ENCODE assay signal across 8 cellular contexts in the genomic region with DNA sequence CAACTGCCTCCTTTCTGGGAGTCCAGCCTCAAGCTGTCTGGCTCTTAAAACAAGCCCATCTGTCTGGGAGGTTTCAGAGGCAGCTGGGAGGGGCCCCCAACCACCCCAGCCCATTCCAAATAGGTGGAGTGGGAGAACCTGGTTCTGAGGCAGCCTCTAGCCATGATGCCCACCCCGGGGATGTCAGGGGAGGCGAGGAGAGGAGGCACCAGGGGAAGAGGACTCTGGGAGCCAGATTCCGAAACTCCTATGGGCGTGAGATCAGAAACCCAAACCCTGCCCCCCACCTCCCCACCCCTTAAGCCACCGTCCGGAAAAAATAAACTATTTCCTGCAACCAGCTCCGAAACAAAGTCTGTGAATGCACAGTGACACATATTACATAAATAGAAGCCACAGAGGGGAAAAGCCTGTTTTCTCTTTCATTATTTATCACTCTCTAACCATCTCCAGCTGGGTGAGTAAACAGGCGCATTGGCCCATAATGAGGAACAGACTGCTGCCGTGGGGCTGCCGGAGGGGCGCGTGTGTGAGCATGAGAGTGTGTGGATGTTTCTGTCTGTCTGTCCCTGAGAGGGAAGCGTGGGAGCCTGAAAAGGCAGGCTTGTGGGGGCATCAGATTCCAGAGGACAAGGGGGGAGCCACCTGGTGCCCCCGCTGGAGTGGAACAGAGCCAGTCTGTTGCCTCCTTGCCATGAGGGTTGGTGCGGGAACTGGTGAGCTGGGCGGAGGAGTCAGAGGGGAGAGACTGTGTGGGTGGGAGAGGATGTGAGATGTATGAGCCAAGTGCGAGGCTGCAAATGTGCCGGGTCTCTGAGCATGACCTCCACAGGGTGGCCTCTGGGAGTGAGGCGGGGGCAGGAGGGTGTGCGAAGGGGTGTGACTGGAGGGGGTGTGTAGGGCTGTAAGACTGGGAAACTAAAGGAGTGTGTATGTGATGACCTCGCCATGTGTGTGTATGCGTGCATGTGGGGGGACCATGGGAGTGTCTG. TPM values are rescaled to one million over a fixed set of nuclear protein-coding genes. Genes with fewer than 3 reads are reported as not detected.
DNase-seq lines count a peak whose midpoint lies in the region; ATAC-seq, FAIRE-seq and TF ChIP-seq lines count a peak whose summit lies in the region.

No MANE protein-coding gene starts in this region.

- peaks cover 65% of the 10 kb centered on the region for H3K27me3 Mint-ChIP-seq in activated CD4-positive, alpha-beta T cell treated with anti-CD3 and anti-CD28 coated beads, Interleukin-2, amount 10 ng/mL, durations not matched to agents 24 days and 14 days

- no peak overlapping the region for H3K4me3 ChIP-seq in endothelial cell of umbilical vein (replicated peaks in 1 of 3; ENCODE audit: insufficient read depth in 1 of 3, low read depth in 1 of 3, low read length in 3 of 3)

- TF ChIP-seq CTCF in GM10266 (IDR thresholded peaks at IDR 0.05; ENCODE audit: control insufficient read depth, insufficient read depth, low read depth, missing control alignments) = no peak
- no peak for TF ChIP-seq CTCF in endothelial cell of umbilical vein (IDR thresholded peaks at IDR 0.05; ENCODE audit: extremely low read depth in 1 of 2, insufficient read depth in 1 of 2, low read depth in 1 of 2, low read length in 2 of 2)

- DNase-seq in GM10266 (ENCODE audit: extremely low spot score) (peak; percentile 87), KBM-7 (peak; percentile 27), endothelial cell of umbilical vein (ENCODE audit: low read depth, low spot score) (peak; percentile 50), occipital lobe (lab: John Stamatoyannopoulos, UW) (no peak), NCI-H187 treated with DMSO at 0.1 percent for 48 hours (lab: John Stamatoyannopoulos, UW) (no peak)
- peak; percentile 87 for DNase-seq in activated CD4-positive, alpha-beta T cell treated with anti-CD3 and anti-CD28 coated beads, Interleukin-2, amount 10 ng/mL, durations not matched to agents 24 days and 14 days
- peak; percentile 50 to 58 for DNase-seq in stimulated activated CD4-positive, alpha-beta T cell treated with anti-CD3 and anti-CD28 coated beads, Interleukin-2, amount 100 ng/mL, for 48 hours

- peak; percentile 72 for FAIRE-seq in endothelial cell of umbilical vein (lab: Jason Lieb, UNC)

- no peaks in the 10 kb centered on the region for H3K79me2 ChIP-seq in endothelial cell of umbilical vein (ENCODE audit: control insufficient read depth, insufficient read depth, low read length)

- in situ Hi-C loops in KBM-7 (cut with MboI; ENCODE audit: low pct_unique_long_range_greater_than_20kb, low sequenced_read_pairs) = no loop called here

- peak overlapping the region; percentile 96 for H3K27ac Mint-ChIP-seq in activated CD4-positive, alpha-beta T cell treated with anti-CD3 and anti-CD28 coated beads, Interleukin-2, amount 10 ng/mL, durations not matched to agents 24 days and 14 days

- H3K36me3 ChIP-seq in endothelial cell of umbilical vein (ENCODE audit: control insufficient read depth in 2 of 2, extremely low read depth in 1 of 2, insufficient read depth in 2 of 2, low read length in 2 of 2) = no peaks in the 10 kb centered on the region

- H4K20me1 ChIP-seq in endothelial cell of umbilical vein (replicated peaks; ENCODE audit: control insufficient read depth, extremely low read depth, insufficient read depth, low read length) = no peaks in the 10 kb centered on the region

- ATAC-seq in GM21528 (IDR thresholded peaks at IDR 0.05; ENCODE audit: low FRiP score, unreplicated experiment) = peak; percentile 84

- peaks cover 23% of the 10 kb centered on the region for H3K4me1 Mint-ChIP-seq in activated CD4-positive, alpha-beta T cell treated with anti-CD3 and anti-CD28 coated beads, Interleukin-2, amount 10 ng/mL, durations not matched to agents 24 days and 14 days

- H3K27me3 ChIP-seq in endothelial cell of umbilical vein (ENCODE audit: control insufficient read depth in 2 of 2, insufficient read depth in 2 of 2, low read length in 2 of 2) = no peaks in the 10 kb centered on the region

- CTCF ChIA-PET in endothelial cell of umbilical vein (lab: Charles Lee) = no interaction called here

- peaks cover 2% of the 10 kb centered on the region for H3K36me3 Mint-ChIP-seq in activated CD4-positive, alpha-beta T cell treated with anti-CD3 and anti-CD28 coated beads, Interleukin-2, amount 10 ng/mL, durations not matched to agents 24 days and 14 days (ENCODE audit: low read depth)

- no peak overlapping the region for H3K27ac ChIP-seq in endothelial cell of umbilical vein (ENCODE audit: insufficient read depth, low read depth, low read length)

- intact Hi-C loops in activated CD4-positive, alpha-beta T cell treated with anti-CD3 and anti-CD28 coated beads, Interleukin-2, amount 10 ng/mL, durations not matched to agents 24 days and 14 days (cut with micrococcal nuclease) = loop anchor here (1.0 kb wide), 3 partner anchors 14 to 103 kb away; a partner anchor contains a TSS
- intact Hi-C loops in endothelial cell of umbilical vein (cut with micrococcal nuclease) = no loop called here

- H3K4me2 ChIP-seq in endothelial cell of umbilical vein (ENCODE audit: insufficient read depth, low read length) = peak overlapping the region; percentile 40

- no peak overlapping the region for H3K9ac ChIP-seq in endothelial cell of umbilical vein (replicated peaks; ENCODE audit: extremely low read depth, insufficient read depth, low read length)

- no peaks in the 10 kb centered on the region for H3K9me3 ChIP-seq in endothelial cell of umbilical vein (replicated peaks; ENCODE audit: control insufficient read depth, insufficient read depth, low read length)

- no peaks in the 10 kb centered on the region for H3K9me1 ChIP-seq in endothelial cell of umbilical vein (replicated peaks; ENCODE audit: control insufficient read depth, extremely low read depth, insufficient read depth, low read length)

- no TSS peak for BruUV-seq in endothelial cell of umbilical vein (replicated peaks; lab: Mats Ljungman, UMichigan)

- POLR2A ChIA-PET in endothelial cell of umbilical vein (lab: Charles Lee) = interaction anchor here (0.6 kb wide), 1 partner anchor 123 kb away, joined by 4 read pairs; no protein-coding TSS in a partner anchor

- H3K4me3 Mint-ChIP-seq in activated CD4-positive, alpha-beta T cell treated with anti-CD3 and anti-CD28 coated beads, Interleukin-2, amount 10 ng/mL, durations not matched to agents 24 days and 14 days = peak overlapping the region; percentile 86

- dilution Hi-C loops in endothelial cell of umbilical vein (cut with MboI; ENCODE audit: extremely low pct_ligation_motif_present, low sequenced_read_pairs) = no loop called here

- peaks cover 13% of the 10 kb centered on the region for H3K4me1 ChIP-seq in endothelial cell of umbilical vein (ENCODE audit: control insufficient read depth, extremely low read depth, insufficient read depth, low read length)

- H3K9me3 Mint-ChIP-seq in activated CD4-positive, alpha-beta T cell treated with anti-CD3 and anti-CD28 coated beads, Interleukin-2, amount 10 ng/mL, durations not matched to agents 24 days and 14 days = no peaks in the 10 kb centered on the region

- TF ChIP-seq POLR2A in endothelial cell of umbilical vein (IDR thresholded peaks at IDR 0.05; ENCODE audit: low read depth, low read length) = no peak

- H2AFZ ChIP-seq in endothelial cell of umbilical vein (ENCODE audit: low read depth, low read length) = peak overlapping the region; percentile 55

TF ChIP-seq in endothelial cell of umbilical vein, 7 proteins besides CTCF, POLR2A, EP300 and RAD21:
- TF ChIP-seq, protein P1, sequence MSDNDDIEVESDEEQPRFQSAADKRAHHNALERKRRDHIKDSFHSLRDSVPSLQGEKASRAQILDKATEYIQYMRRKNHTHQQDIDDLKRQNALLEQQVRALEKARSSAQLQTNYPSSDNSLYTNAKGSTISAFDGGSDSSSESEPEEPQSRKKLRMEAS (IDR thresholded peaks at IDR 0.05; ENCODE audit: insufficient read depth, insufficient read length) = no peak
- no peak for TF ChIP-seq MYC (IDR thresholded peaks at IDR 0.05; ENCODE audit: low read depth, low read length)
- TF ChIP-seq POLR2AphosphoS5 (IDR thresholded peaks at IDR 0.05; ENCODE audit: insufficient read depth, low read depth, low read length) = no peak
- TF ChIP-seq GATA2 (IDR thresholded peaks at IDR 0.05; ENCODE audit: insufficient read depth, insufficient read length, low read depth, low read length) = no peak
- no peak for TF ChIP-seq FOS (IDR thresholded peaks at IDR 0.05; ENCODE audit: borderline replicate concordance, insufficient read depth, low read length)
- no peak for TF ChIP-seq JUN (IDR thresholded peaks at IDR 0.05; ENCODE audit: borderline replicate concordance, insufficient read depth, insufficient read length, low read depth)
- no peak for TF ChIP-seq EZH2 (IDR thresholded peaks at IDR 0.05; ENCODE audit: borderline replicate concordance, low read depth, low read length, severe bottlenecking)

RNA-seq across cellular contexts. Expression of a gene that starts 14.3 kb away (rescaled TPM):
- 16.9 and 17.6 TPM in 2 replicates for total RNA-seq in activated CD4-positive, alpha-beta T cell treated with anti-CD3 and anti-CD28 coated beads, Interleukin-2, amount 10 ng/mL, durations not matched to agents 24 days and 14 days
- total RNA-seq in endothelial cell of umbilical vein (23.9 and 24.4 TPM in 2 replicates), occipital lobe (0.94 TPM)
- polyA plus RNA-seq in endothelial cell of umbilical vein = 5.6 and 6.1 TPM in 2 replicates
- polyA plus RNA-seq in endothelial cell of umbilical vein (2011; cell fraction: cytosol; rRNA removed) = 5.6 and 7.2 TPM in 2 replicates
- 7.6 and 7.8 TPM in 2 replicates for polyA plus RNA-seq in endothelial cell of umbilical vein (2011; cell fraction: nucleus; rRNA removed)
- polyA plus RNA-seq in endothelial cell of umbilical vein (2012) = 13.1 and 16.9 TPM in 2 replicates
- 3.0 and 4.0 TPM in 2 replicates for polyA minus RNA-seq in endothelial cell of umbilical vein
- 9.3 TPM for polyA minus RNA-seq in endothelial cell of umbilical vein (2011; cell fraction: cytosol; rRNA and poly(A)+ RNA removed)
- polyA minus RNA-seq in endothelial cell of umbilical vein (2011; cell fraction: nucleus; rRNA and poly(A)+ RNA removed) = 2.9 and 4.7 TPM in 2 replicates

Comparison
In these comparisons a context has a peak if more than half of its experiments do, and no peak if none do; other contexts are left out.
1. DNase-seq: peak in GM10266 (single experiment), KBM-7 (single experiment), activated CD4-positive, alpha-beta T cell treated with anti-CD3 and anti-CD28 coated beads, Interleukin-2, amount 10 ng/mL, durations not matched to agents 24 days and 14 days (single experiment), endothelial cell of umbilical vein (single experiment) and stimulated activated CD4-positive, alpha-beta T cell treated with anti-CD3 and anti-CD28 coated beads, Interleukin-2, amount 100 ng/mL, for 48 hours (2 of 2); none in occipital lobe (single experiment) and NCI-H187 treated with DMSO at 0.1 percent for 48 hours (single experiment).